ENCODE assay signal across 1 cellular context in the genomic region with DNA sequence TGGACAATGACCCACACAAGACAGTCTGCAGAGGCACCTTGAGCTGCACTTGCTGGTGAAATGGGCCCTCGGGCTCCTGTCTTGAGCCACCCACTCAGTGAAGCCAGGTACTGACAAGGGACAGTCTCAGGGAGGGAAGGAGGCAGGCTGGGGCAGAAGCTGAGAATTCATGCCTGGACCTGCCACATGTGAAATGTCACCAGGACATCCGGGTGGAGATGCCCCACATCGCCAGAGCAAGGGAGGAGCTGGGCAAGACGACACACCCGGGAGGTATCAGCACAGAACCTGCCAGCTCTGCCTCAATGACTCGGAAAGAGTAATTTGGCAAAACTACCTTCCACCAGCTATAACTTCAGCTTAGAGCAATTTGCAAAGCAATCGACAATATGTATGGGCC.
A peak's percentile ranks its signal among the peaks of the same experiment; 100 is the strongest.
TF ChIP-seq lines count a peak whose summit lies in the region.

No MANE protein-coding gene starts in this region.

TF ChIP-seq in GM12878, 131 proteins besides CTCF, POLR2A, EP300 and RAD21:
- TF ChIP-seq SIX5 (IDR thresholded peaks at IDR 0.05; ENCODE audit: low read depth, low read length, severe bottlenecking) (no peak), BMI1 (IDR thresholded peaks at IDR 0.05; ENCODE audit: borderline replicate concordance) (no peak), EED (IDR thresholded peaks at IDR 0.05; ENCODE audit: low read depth) (no peak), NR2F1 (conservative IDR thresholded peaks at IDR 0.05) (no peak), FOS (IDR thresholded peaks at IDR 0.05; ENCODE audit: borderline replicate concordance, extremely low read depth, insufficient read length) (no peak), POLR2AphosphoS2 (IDR thresholded peaks at IDR 0.05; ENCODE audit: low read depth, low read length) (no peak), WRNIP1 (IDR thresholded peaks at IDR 0.05; ENCODE audit: borderline replicate concordance, low read depth, low read length) (no peak)
- TF ChIP-seq, protein P1, sequence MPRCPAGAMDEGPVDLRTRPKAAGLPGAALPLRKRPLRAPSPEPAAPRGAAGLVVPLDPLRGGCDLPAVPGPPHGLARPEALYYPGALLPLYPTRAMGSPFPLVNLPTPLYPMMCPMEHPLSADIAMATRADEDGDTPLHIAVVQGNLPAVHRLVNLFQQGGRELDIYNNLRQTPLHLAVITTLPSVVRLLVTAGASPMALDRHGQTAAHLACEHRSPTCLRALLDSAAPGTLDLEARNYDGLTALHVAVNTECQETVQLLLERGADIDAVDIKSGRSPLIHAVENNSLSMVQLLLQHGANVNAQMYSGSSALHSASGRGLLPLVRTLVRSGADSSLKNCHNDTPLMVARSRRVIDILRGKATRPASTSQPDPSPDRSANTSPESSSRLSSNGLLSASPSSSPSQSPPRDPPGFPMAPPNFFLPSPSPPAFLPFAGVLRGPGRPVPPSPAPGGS (IDR thresholded peaks at IDR 0.05; ENCODE audit: borderline replicate concordance, insufficient read depth, low read depth, low read length, poor library complexity, severe bottlenecking), result peak; percentile 26
TF ChIP-seq in GM12878: peak in this region for 1.
